In genomic region chr19:12817810-12818209, GRCh38 we compare ENCODE assay signal across 13 cellular contexts. TPM values are rescaled to one million over a fixed set of nuclear protein-coding genes. Genes with fewer than 3 reads are reported as not detected.
"Had no signal": no experiment of that assay in that cellular context is flagged by ENCODE, and none has a peak within 500 bp of the region (broad histone marks: within the 10 kb centered on the region; RNA-seq: fewer than 3 reads in every experiment).

No MANE protein-coding gene starts in this region.

RNA-seq across cellular contexts. Expression of gene THSD8, which starts 15.9 kb away (rescaled TPM):
- total RNA-seq: stomach, thoracic aorta, urinary bladder, vagina had no signal
- polyA plus RNA-seq: urinary bladder had no signal

RNA-seq across cellular contexts. Expression of gene RTBDN, which starts 16.6 kb away (rescaled TPM):
- total RNA-seq: stomach, subcutaneous adipose tissue, suprapubic skin, thoracic aorta, thyroid gland, tibial nerve, transverse colon, upper lobe of left lung, upper lobe of right lung, ureter, urinary bladder, uterus had no signal

RNA-seq across cellular contexts. Expression of gene MAST1, which starts 20.5 kb away (rescaled TPM):
- total RNA-seq: thoracic aorta, tibial nerve, upper lobe of right lung had no signal
